Comparison of ENCODE assay signal across 1 cellular context in genomic region chrX:22313757-22314156, GRCh38.
TF ChIP-seq lines count a peak whose summit lies in the region.

No MANE protein-coding gene starts in this region.

TF ChIP-seq in endothelial cell of umbilical vein, 7 proteins besides CTCF, POLR2A, EP300 and RAD21:
- TF ChIP-seq POLR2AphosphoS5 (IDR thresholded peaks at IDR 0.05; ENCODE audit: insufficient read depth, low read depth, low read length) (no peak), MAX (IDR thresholded peaks at IDR 0.05; ENCODE audit: insufficient read depth, insufficient read length) (no peak), JUN (IDR thresholded peaks at IDR 0.05; ENCODE audit: borderline replicate concordance, insufficient read depth, insufficient read length, low read depth) (peak; percentile 10), FOS (IDR thresholded peaks at IDR 0.05; ENCODE audit: borderline replicate concordance, insufficient read depth, low read length) (peak; percentile 5)
